In the genomic region with DNA sequence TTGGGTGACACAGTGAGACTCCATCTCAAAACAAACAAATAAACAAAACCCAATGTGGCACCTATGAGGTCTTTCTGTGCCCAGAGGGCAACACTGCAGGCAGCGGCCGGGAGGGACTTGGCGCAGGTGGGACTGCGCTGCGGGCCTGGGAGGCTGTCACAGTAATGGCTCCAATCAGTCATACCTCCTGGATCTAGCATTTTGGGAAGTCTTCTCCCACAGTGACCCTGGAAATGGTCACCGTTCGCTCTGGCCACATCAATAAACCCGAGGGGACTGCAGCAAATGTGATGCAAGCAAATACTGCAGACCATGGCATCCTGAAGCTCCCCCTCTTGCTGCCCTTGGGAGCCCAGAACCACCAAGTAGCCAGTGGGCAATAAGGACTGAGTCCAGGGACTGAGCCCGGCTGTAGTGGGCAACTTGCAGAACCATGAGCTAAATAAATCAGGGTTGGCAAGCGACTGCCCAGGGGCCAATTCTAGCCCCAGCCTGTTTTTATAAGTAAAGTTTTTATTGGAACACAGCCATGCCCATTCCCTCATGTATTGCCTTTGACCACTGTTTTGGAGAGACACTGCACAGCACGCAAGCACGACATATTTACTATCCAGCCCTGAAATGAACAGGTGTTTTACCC, we compare ENCODE assay signal across 20 cellular contexts. TPM values are rescaled to one million over a fixed set of nuclear protein-coding genes. Genes with fewer than 3 reads are reported as not detected.
"Had no signal": no experiment of that assay in that cellular context is flagged by ENCODE, and none has a peak within 500 bp of the region (broad histone marks: within the 10 kb centered on the region; RNA-seq: fewer than 3 reads in every experiment).

No MANE protein-coding gene starts in this region.

- H3K36me3 Mint-ChIP-seq: activated naive CD4-positive, alpha-beta T cell treated with anti-CD3 and anti-CD28 coated beads, Interleukin-2, amount 50 U/mL, for 24 hours had no signal

- DNase-seq: activated CD4-positive, alpha-beta memory T cell treated with anti-CD3 and anti-CD28 coated beads, Interleukin-2, amount 10 ng/mL, durations not matched to agents 7 days and 5 days; activated CD4-positive, alpha-beta T cell treated with anti-CD3 and anti-CD28 coated beads, Interleukin-2, amount 10 ng/mL, durations not matched to agents 24 days and 14 days; activated gamma-delta T cell treated with Interleukin-2 at 50 U/mL for 16 hours; anterior cingulate cortex; esophagus squamous epithelium; gastrocnemius medialis; hypothalamus; mesenchymal stem cell; nephron progenitor cell; occipital lobe; retina; stimulated activated CD4-positive, alpha-beta T cell treated with anti-CD3 and anti-CD28 coated beads, Interleukin-4, amount 100 ng/mL, for 24 hours; stimulated activated naive CD4-positive, alpha-beta T cell treated with Interleukin-2 at 50 U/mL for 16 hours; thyroid gland had no signal

- H3K4me1 ChIP-seq: gastrocnemius medialis had no signal

- H3K4me3 Mint-ChIP-seq: activated CD4-positive, alpha-beta memory T cell treated with anti-CD3 and anti-CD28 coated beads, Interleukin-2, amount 10 ng/mL, durations not matched to agents 7 days and 5 days; activated CD4-positive, alpha-beta T cell treated with anti-CD3 and anti-CD28 coated beads, Interleukin-2, amount 10 ng/mL, durations not matched to agents 24 days and 14 days; activated naive CD4-positive, alpha-beta T cell treated with anti-CD3 and anti-CD28 coated beads, Interleukin-2, amount 50 U/mL, for 24 hours; nephron progenitor cell; T-helper 1 cell treated with Interleukin-12 subunit alpha and Interleukin-12 subunit beta and Interleukin-4 antibody, amounts not matched to agents 30 μg/mL and 1 μg/mL, for 36 hours had no signal

- H3K27me3 ChIP-seq: body of pancreas, thyroid gland had no signal

- H3K4me1 Mint-ChIP-seq: activated CD4-positive, alpha-beta memory T cell treated with anti-CD3 and anti-CD28 coated beads, Interleukin-2, amount 10 ng/mL, durations not matched to agents 7 days and 5 days; activated naive CD4-positive, alpha-beta T cell treated with anti-CD3 and anti-CD28 coated beads, Interleukin-2, amount 50 U/mL, for 24 hours had no signal

- H3K9me3 Mint-ChIP-seq: activated CD4-positive, alpha-beta memory T cell treated with anti-CD3 and anti-CD28 coated beads, Interleukin-2, amount 10 ng/mL, durations not matched to agents 7 days and 5 days; activated CD4-positive, alpha-beta T cell treated with anti-CD3 and anti-CD28 coated beads, Interleukin-2, amount 10 ng/mL, durations not matched to agents 24 days and 14 days; activated naive CD4-positive, alpha-beta T cell treated with anti-CD3 and anti-CD28 coated beads, Interleukin-2, amount 50 U/mL, for 24 hours; T-helper 1 cell treated with Interleukin-12 subunit alpha and Interleukin-12 subunit beta and Interleukin-4 antibody, amounts not matched to agents 30 μg/mL and 1 μg/mL, for 36 hours had no signal

- H3K4me3 ChIP-seq: body of pancreas, dorsolateral prefrontal cortex, esophagus squamous epithelium, gastrocnemius medialis, mucosa of descending colon, thyroid gland had no signal

- H3K36me3 ChIP-seq: esophagus squamous epithelium, gastrocnemius medialis, thyroid gland had no signal

- H3K27ac ChIP-seq: dorsolateral prefrontal cortex, esophagus squamous epithelium, gastrocnemius medialis, thyroid gland had no signal

- ATAC-seq: activated CD4-positive, CD25-positive, alpha-beta regulatory T cell treated with anti-CD3 and anti-CD28 coated beads, Interleukin-2, amount 50 U/mL, for 24 hours; body of pancreas; gastrocnemius medialis; mucosa of descending colon had no signal

- H3K27ac Mint-ChIP-seq: activated CD4-positive, alpha-beta memory T cell treated with anti-CD3 and anti-CD28 coated beads, Interleukin-2, amount 10 ng/mL, durations not matched to agents 7 days and 5 days; activated CD4-positive, alpha-beta T cell treated with anti-CD3 and anti-CD28 coated beads, Interleukin-2, amount 10 ng/mL, durations not matched to agents 24 days and 14 days; activated naive CD4-positive, alpha-beta T cell treated with anti-CD3 and anti-CD28 coated beads, Interleukin-2, amount 50 U/mL, for 24 hours; T-helper 1 cell treated with Interleukin-12 subunit alpha and Interleukin-12 subunit beta and Interleukin-4 antibody, amounts not matched to agents 30 μg/mL and 1 μg/mL, for 36 hours had no signal

- H3K9me3 ChIP-seq: body of pancreas, esophagus squamous epithelium, gastrocnemius medialis, mucosa of descending colon, thyroid gland had no signal

RNA-seq across cellular contexts. Expression of a gene that starts 15.4 kb away (rescaled TPM):
- total RNA-seq: activated CD4-positive, alpha-beta memory T cell treated with anti-CD3 and anti-CD28 coated beads, Interleukin-2, amount 10 ng/mL, durations not matched to agents 7 days and 5 days; activated CD4-positive, alpha-beta T cell treated with anti-CD3 and anti-CD28 coated beads, Interleukin-2, amount 10 ng/mL, durations not matched to agents 24 days and 14 days had no signal
